Comparison of ENCODE assay signal across 4 cellular contexts in genomic region chr16:29707160-29707559, GRCh38. TPM values are rescaled to one million over a fixed set of nuclear protein-coding genes. Genes with fewer than 3 reads are reported as not detected.
"Had no signal": no experiment of that assay in that cellular context is flagged by ENCODE, and none has a peak within 500 bp of the region (broad histone marks: within the 10 kb centered on the region; RNA-seq: fewer than 3 reads in every experiment).

No MANE protein-coding gene starts in this region.

RNA-seq across cellular contexts. Expression of gene C16orf54, which starts 38.6 kb away (rescaled TPM):
- total RNA-seq: neural crest cell, osteocyte, pulmonary artery endothelial cell, smooth muscle cell had no signal

RNA-seq across cellular contexts. Expression of gene SPN, which starts 44.1 kb away (rescaled TPM):
- total RNA-seq: osteocyte, pulmonary artery endothelial cell, smooth muscle cell had no signal
